ENCODE assay signal across 1 cellular context in the genomic region with DNA sequence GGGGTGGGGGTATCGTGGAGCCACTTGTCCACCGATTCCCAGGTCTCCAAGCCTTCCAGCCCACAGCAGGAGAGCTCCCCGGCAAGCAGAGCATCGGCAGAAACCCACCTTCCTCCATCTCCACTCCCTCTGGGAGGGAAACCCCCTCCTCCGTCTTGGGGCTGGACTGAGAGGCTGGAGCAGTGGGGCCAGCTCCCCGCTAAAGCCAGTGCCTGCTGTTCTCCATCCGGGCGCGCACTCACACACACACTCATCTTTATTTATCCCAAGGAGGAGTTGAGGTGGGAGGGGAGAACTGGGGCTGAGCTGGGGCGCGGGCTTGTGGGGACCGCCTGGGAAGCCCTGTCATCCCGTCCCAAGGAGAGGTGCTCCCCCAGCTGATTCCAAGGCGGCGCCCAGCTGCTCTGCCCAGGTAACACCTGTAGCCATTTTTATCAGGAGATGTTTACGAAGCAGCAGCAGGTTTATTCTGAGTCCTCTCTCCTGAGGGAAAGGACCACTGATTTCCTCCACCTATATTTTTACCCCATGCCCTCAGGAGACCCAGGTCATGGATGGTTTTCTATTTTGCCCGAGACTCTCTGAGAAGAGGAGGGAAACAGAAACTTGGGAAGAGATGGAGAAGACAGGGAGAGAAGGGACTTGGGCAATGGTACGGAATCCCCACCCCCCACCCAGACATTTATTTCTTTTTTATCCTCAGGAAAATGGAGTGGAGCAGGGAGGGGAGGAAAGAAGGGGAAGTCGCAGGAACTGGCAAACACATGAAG.
TF ChIP-seq lines count a peak whose summit lies in the region.

No MANE protein-coding gene starts in this region.

TF ChIP-seq in K562, 482 proteins besides CTCF, POLR2A, EP300 and RAD21 (continued from another document):
- TF ChIP-seq, protein P1, sequence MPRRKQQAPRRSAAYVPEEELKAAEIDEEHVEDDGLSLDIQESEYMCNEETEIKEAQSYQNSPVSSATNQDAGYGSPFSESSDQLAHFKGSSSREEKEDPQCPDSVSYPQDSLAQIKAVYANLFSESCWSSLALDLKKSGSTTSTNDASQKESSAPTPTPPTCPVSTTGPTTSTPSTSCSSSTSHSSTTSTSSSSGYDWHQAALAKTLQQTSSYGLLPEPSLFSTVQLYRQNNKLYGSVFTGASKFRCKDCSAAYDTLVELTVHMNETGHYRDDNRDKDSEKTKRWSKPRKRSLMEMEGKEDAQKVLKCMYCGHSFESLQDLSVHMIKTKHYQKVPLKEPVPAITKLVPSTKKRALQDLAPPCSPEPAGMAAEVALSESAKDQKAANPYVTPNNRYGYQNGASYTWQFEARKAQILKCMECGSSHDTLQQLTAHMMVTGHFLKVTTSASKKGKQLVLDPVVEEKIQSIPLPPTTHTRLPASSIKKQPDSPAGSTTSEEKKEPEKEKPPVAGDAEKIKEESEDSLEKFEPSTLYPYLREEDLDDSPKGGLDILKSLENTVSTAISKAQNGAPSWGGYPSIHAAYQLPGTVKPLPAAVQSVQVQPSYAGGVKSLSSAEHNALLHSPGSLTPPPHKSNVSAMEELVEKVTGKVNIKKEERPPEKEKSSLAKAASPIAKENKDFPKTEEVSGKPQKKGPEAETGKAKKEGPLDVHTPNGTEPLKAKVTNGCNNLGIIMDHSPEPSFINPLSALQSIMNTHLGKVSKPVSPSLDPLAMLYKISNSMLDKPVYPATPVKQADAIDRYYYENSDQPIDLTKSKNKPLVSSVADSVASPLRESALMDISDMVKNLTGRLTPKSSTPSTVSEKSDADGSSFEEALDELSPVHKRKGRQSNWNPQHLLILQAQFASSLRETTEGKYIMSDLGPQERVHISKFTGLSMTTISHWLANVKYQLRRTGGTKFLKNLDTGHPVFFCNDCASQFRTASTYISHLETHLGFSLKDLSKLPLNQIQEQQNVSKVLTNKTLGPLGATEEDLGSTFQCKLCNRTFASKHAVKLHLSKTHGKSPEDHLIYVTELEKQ (CRISPR knock-in tag; IDR thresholded peaks at IDR 0.05), result no peak
- 0 out of 2 replicates have a peak, but pooled peaks have one; percentile 4 for TF ChIP-seq SPI1 (IDR thresholded peaks at IDR 0.05; ENCODE audit: borderline replicate concordance, low read depth, low read length)
- TF ChIP-seq ZNF263 (CRISPR knock-in tag; IDR thresholded peaks at IDR 0.05; ENCODE audit: borderline replicate concordance), result peak; percentile 27; the same call in 1 of the 2 replicates
TF ChIP-seq in K562: peak in this region for 2.
